Comparison of ENCODE assay signal across 12 cellular contexts in genomic region chr11:126477526-126478275, GRCh38.
DNase-seq lines count a peak whose midpoint lies in the region; ATAC-seq and TF ChIP-seq lines count a peak whose summit lies in the region.
"Had no signal": no experiment of that assay in that cellular context is flagged by ENCODE, and none has a peak within 500 bp of the region (broad histone marks: within the 10 kb centered on the region; RNA-seq: fewer than 3 reads in every experiment).

No MANE protein-coding gene starts in this region.

- H3K27ac Mint-ChIP-seq in neural progenitor cell, result no peak overlapping the region

- peak; percentile 52 for DNase-seq in NCI-H345 (lab: John Stamatoyannopoulos, UW)
- DNase-seq in NCI-H345 treated with DMSO at 0.1 percent for 48 hours (lab: John Stamatoyannopoulos, UW; ENCODE audit: unreplicated experiment), result no peak
- DNase-seq in SK-N-DZ (ENCODE audit: low spot score), result peak; percentile 6
- DNase-seq in epithelial cell of proximal tubule (ENCODE audit: low read depth), result peak; percentile 27
- no peak for DNase-seq in neural progenitor cell (ENCODE audit: low spot score)
- no peak for DNase-seq in T1000 (lab: John Stamatoyannopoulos, UW)
- DNase-seq: stomach had no signal

- H3K9ac ChIP-seq in neural progenitor cell, result no peak overlapping the region

- ATAC-seq in GM18867 (IDR thresholded peaks at IDR 0.05; ENCODE audit: unreplicated experiment) (peak; percentile 31), GM18870 (IDR thresholded peaks at IDR 0.05; ENCODE audit: unreplicated experiment) (no peak)
- ATAC-seq: A549, left lung had no signal

- no peaks in the 10 kb centered on the region for H3K9me3 Mint-ChIP-seq in neural progenitor cell

- H3K4me3 ChIP-seq in epithelial cell of proximal tubule (ENCODE audit: low read depth, low read length), result no peak overlapping the region
- no peak overlapping the region for H3K4me3 ChIP-seq in neural progenitor cell
- H3K4me3 ChIP-seq: A549, HAP-1, left lung, stomach had no signal

- no peak overlapping the region for H3K4me3 Mint-ChIP-seq in neural progenitor cell

- H3K4me2 ChIP-seq in neural progenitor cell, result no peak overlapping the region
- H3K4me2 ChIP-seq: A549 had no signal

- H3F3A ChIP-seq in neural progenitor cell (ENCODE audit: low read depth), result no peaks in the 10 kb centered on the region

- H4K20me1 ChIP-seq in neural progenitor cell (ENCODE audit: low read depth), result no peaks in the 10 kb centered on the region

- H3K27me3 Mint-ChIP-seq in neural progenitor cell (ENCODE audit: insufficient read depth, low read depth), result no peaks in the 10 kb centered on the region

- TF ChIP-seq CTCF in epithelial cell of proximal tubule (conservative IDR thresholded peaks at IDR 0.05; ENCODE audit: low read depth, low read length) (no peak), neural progenitor cell (IDR thresholded peaks at IDR 0.05) (no peak)

- no peaks in the 10 kb centered on the region for H3K36me3 Mint-ChIP-seq in neural progenitor cell

- H2AFZ ChIP-seq in neural progenitor cell (replicated peaks), result no peak overlapping the region

- H3K4me1 Mint-ChIP-seq in neural progenitor cell, result peaks cover 43% of the 10 kb centered on the region

- H3K9me3 ChIP-seq in neural progenitor cell (ENCODE audit: low read depth), result no peaks in the 10 kb centered on the region
- H3K9me3 ChIP-seq: A549, HAP-1, left lung, stomach had no signal

- H3K79me2 ChIP-seq in neural progenitor cell (ENCODE audit: low read depth), result no peaks in the 10 kb centered on the region

- H3K27me3 ChIP-seq in neural progenitor cell, result no peaks in the 10 kb centered on the region
- H3K27me3 ChIP-seq: left lung had no signal

- H3K27ac ChIP-seq in neural progenitor cell, result no peak overlapping the region
- H3K27ac ChIP-seq: A549, left lung, stomach had no signal

- no peaks in the 10 kb centered on the region for H3K36me3 ChIP-seq in neural progenitor cell
- H3K36me3 ChIP-seq: HAP-1, left lung, stomach had no signal

- peaks cover 15% of the 10 kb centered on the region for H3K4me1 ChIP-seq in neural progenitor cell
- H3K4me1 ChIP-seq: A549 had no signal

Comparison
In these comparisons a context has a peak if more than half of its experiments do, and no peak if none do; other contexts are left out.
1. DNase-seq: peak in NCI-H345 (single experiment), SK-N-DZ (single experiment) and epithelial cell of proximal tubule (single experiment); none in NCI-H345 treated with DMSO at 0.1 percent for 48 hours (single experiment), neural progenitor cell (single experiment) and T1000 (single experiment).